In the genomic region with DNA sequence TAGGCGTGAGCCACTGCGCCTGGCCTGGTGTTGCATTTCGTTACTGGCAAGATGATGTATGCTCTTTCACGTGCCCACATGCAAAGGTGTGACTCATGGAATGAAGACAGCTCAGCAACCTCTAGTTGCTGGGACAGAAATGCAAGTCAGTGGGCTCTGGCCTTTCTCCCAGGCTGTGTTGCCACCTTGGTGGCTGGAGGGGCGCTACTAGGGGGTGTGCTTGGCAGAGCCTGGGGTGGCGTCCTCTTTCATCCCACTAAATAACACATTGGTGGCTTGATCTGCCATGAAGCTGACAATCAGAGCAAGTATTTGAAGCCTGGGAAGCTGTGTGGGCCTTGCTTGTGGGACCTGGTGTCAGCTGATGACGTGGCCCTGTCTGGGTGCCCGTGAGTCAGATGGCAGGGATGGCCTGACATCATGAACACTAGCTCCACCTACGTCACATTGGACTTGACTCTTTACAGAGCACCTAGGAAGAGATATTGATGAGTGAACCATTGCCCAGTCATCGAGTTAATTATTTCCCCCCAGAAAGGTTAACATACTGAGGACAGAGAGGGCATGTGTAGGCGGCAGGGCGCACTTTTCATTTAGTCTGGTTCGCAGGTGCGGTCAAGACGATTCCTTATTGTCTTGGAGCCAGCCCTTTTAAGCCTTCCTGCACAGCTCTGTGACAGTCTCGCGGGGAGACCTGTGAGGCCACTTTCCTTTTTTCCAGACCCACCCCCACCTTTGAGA, we compare ENCODE assay signal across 1 cellular context.
A peak's percentile ranks its signal among the peaks of the same experiment; 100 is the strongest.
TF ChIP-seq lines count a peak whose summit lies in the region.

No MANE protein-coding gene starts in this region.

TF ChIP-seq in HepG2, 621 proteins besides CTCF, POLR2A, EP300 and RAD21 (continued from another document):
- TF ChIP-seq, protein P1, sequence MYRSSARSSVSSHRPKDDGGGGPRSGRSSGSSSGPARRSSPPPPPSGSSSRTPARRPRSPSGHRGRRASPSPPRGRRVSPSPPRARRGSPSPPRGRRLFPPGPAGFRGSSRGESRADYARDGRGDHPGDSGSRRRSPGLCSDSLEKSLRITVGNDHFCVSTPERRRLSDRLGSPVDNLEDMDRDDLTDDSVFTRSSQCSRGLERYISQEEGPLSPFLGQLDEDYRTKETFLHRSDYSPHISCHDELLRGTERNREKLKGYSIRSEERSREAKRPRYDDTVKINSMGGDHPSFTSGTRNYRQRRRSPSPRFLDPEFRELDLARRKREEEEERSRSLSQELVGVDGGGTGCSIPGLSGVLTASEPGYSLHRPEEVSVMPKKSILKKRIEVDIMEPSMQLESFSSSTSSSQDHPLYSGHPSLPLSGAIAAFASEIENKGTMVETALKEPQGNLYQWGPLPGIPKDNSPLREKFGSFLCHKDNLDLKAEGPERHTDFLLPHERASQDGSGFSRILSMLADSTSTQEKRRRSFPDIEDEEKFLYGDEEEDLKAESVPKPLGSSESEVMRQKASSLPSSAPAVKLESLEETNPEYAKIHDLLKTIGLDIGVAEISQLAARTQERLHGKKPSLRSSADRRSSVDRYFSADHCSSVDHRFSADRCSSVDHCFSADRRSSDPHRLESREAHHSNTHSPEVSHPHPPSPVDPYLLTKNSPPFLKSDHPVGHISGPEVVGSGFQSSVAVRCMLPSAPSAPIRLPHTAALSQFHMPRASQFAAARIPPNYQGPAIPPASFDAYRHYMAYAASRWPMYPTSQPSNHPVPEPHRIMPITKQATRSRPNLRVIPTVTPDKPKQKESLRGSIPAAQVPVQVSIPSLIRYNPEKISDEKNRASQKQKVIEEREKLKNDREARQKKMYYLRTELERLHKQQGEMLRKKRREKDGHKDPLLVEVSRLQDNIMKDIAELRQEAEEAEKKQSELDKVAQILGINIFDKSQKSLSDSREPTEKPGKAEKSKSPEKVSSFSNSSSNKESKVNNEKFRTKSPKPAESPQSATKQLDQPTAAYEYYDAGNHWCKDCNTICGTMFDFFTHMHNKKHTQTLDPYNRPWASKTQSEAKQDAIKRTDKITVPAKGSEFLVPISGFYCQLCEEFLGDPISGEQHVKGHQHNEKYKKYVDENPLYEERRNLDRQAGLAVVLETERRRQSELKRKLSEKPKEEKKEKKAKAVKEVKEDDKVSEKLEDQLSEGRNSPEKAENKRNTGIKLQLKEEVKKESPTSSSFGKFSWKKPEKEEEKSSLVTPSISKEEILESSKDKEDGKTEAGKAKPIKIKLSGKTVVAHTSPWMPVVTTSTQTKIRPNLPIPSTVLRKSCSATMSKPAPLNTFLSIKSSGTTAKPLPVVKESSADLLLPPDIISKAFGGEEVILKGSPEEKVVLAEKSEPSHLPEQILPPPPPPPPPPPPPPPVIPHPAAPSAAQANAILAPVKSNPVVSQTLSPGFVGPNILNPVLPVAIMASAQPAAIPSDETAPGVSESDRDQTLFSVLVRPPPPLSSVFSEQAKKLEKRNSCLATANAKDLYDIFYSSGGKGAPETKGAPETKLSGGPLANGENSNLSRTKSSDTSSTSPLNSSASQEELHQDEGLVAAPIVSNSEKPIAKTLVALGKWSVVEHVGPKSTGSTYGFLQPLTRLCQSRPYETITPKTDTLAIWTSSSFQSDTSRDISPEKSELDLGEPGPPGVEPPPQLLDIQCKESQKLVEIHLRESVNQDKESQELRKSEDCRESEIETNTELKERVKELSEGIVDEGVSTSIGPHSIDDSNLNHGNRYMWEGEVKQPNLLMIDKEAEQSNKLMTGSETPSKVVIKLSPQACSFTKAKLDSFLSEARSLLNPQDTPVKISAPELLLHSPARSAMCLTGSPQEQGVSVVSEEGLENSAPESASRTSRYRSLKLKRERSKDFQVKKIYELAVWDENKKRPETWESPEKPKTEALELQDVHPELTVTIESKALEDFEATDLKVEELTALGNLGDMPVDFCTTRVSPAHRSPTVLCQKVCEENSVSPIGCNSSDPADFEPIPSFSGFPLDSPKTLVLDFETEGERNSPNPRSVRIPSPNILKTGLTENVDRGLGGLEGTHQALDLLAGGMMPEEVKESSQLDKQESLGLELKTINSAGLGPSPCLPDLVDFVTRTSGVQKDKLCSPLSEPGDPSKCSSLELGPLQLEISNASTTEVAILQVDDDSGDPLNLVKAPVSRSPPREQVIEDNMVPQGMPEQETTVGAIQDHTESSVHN (CRISPR knock-in tag; IDR thresholded peaks at IDR 0.05), result no peak
- peak; percentile 49 for TF ChIP-seq BHLHE40 (IDR thresholded peaks at IDR 0.05; ENCODE audit: low read length)
- TF ChIP-seq, protein P2, sequence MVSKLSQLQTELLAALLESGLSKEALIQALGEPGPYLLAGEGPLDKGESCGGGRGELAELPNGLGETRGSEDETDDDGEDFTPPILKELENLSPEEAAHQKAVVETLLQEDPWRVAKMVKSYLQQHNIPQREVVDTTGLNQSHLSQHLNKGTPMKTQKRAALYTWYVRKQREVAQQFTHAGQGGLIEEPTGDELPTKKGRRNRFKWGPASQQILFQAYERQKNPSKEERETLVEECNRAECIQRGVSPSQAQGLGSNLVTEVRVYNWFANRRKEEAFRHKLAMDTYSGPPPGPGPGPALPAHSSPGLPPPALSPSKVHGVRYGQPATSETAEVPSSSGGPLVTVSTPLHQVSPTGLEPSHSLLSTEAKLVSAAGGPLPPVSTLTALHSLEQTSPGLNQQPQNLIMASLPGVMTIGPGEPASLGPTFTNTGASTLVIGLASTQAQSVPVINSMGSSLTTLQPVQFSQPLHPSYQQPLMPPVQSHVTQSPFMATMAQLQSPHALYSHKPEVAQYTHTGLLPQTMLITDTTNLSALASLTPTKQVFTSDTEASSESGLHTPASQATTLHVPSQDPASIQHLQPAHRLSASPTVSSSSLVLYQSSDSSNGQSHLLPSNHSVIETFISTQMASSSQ (IDR thresholded peaks at IDR 0.05; ENCODE audit: low read depth), result peak; percentile 51; the same call in 1 of the 2 replicates
- TF ChIP-seq, protein P2 (CRISPR knock-in tag; IDR thresholded peaks at IDR 0.05; ENCODE audit: borderline replicate concordance), result no peak
- 0 out of 2 replicates have a peak, but pooled peaks have one; percentile 43 for TF ChIP-seq SRY (CRISPR knock-in tag; IDR thresholded peaks at IDR 0.05)
- TF ChIP-seq, protein P3, sequence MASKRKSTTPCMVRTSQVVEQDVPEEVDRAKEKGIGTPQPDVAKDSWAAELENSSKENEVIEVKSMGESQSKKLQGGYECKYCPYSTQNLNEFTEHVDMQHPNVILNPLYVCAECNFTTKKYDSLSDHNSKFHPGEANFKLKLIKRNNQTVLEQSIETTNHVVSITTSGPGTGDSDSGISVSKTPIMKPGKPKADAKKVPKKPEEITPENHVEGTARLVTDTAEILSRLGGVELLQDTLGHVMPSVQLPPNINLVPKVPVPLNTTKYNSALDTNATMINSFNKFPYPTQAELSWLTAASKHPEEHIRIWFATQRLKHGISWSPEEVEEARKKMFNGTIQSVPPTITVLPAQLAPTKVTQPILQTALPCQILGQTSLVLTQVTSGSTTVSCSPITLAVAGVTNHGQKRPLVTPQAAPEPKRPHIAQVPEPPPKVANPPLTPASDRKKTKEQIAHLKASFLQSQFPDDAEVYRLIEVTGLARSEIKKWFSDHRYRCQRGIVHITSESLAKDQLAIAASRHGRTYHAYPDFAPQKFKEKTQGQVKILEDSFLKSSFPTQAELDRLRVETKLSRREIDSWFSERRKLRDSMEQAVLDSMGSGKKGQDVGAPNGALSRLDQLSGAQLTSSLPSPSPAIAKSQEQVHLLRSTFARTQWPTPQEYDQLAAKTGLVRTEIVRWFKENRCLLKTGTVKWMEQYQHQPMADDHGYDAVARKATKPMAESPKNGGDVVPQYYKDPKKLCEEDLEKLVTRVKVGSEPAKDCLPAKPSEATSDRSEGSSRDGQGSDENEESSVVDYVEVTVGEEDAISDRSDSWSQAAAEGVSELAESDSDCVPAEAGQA (IDR thresholded peaks at IDR 0.05; ENCODE audit: low read depth), result peak; percentile 78
- TF ChIP-seq, protein P3 (CRISPR knock-in tag; IDR thresholded peaks at IDR 0.05; ENCODE audit: borderline replicate concordance), result no peak
- TF ChIP-seq, protein P4, sequence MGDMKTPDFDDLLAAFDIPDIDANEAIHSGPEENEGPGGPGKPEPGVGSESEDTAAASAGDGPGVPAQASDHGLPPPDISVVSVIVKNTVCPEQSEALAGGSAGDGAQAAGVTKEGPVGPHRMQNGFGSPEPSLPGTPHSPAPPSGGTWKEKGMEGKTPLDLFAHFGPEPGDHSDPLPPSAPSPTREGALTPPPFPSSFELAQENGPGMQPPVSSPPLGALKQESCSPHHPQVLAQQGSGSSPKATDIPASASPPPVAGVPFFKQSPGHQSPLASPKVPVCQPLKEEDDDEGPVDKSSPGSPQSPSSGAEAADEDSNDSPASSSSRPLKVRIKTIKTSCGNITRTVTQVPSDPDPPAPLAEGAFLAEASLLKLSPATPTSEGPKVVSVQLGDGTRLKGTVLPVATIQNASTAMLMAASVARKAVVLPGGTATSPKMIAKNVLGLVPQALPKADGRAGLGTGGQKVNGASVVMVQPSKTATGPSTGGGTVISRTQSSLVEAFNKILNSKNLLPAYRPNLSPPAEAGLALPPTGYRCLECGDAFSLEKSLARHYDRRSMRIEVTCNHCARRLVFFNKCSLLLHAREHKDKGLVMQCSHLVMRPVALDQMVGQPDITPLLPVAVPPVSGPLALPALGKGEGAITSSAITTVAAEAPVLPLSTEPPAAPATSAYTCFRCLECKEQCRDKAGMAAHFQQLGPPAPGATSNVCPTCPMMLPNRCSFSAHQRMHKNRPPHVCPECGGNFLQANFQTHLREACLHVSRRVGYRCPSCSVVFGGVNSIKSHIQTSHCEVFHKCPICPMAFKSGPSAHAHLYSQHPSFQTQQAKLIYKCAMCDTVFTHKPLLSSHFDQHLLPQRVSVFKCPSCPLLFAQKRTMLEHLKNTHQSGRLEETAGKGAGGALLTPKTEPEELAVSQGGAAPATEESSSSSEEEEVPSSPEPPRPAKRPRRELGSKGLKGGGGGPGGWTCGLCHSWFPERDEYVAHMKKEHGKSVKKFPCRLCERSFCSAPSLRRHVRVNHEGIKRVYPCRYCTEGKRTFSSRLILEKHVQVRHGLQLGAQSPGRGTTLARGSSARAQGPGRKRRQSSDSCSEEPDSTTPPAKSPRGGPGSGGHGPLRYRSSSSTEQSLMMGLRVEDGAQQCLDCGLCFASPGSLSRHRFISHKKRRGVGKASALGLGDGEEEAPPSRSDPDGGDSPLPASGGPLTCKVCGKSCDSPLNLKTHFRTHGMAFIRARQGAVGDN (CRISPR knock-in tag; IDR thresholded peaks at IDR 0.05), result peak; percentile 69
- TF ChIP-seq ZNF263 (CRISPR knock-in tag; IDR thresholded peaks at IDR 0.05), result no peak
- peak; percentile 95 for TF ChIP-seq CREB1 (IDR thresholded peaks at IDR 0.05)
- TF ChIP-seq CREB1 (CRISPR knock-in tag; IDR thresholded peaks at IDR 0.05), result peak; percentile 92
- 0 out of 2 replicates have a peak, but pooled peaks have one; percentile 36 for TF ChIP-seq RARA (CRISPR knock-in tag; IDR thresholded peaks at IDR 0.05)
- peak; percentile 62; the same call in 1 of the 2 replicates for TF ChIP-seq ZNF501 (CRISPR knock-in tag; IDR thresholded peaks at IDR 0.05)
- TF ChIP-seq ATF1 (CRISPR knock-in tag; IDR thresholded peaks at IDR 0.05), result peak; percentile 57
- TF ChIP-seq ZBTB3 (CRISPR knock-in tag; IDR thresholded peaks at IDR 0.05; ENCODE audit: borderline replicate concordance, low read depth), result no peak
- TF ChIP-seq, protein P5, sequence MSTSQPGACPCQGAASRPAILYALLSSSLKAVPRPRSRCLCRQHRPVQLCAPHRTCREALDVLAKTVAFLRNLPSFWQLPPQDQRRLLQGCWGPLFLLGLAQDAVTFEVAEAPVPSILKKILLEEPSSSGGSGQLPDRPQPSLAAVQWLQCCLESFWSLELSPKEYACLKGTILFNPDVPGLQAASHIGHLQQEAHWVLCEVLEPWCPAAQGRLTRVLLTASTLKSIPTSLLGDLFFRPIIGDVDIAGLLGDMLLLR (CRISPR knock-in tag; IDR thresholded peaks at IDR 0.05), result no peak
- peak; percentile 31 for TF ChIP-seq ZFX (CRISPR knock-in tag; IDR thresholded peaks at IDR 0.05; ENCODE audit: low read depth)
